ENCODE assay signal across 1 cellular context in the genomic region with DNA sequence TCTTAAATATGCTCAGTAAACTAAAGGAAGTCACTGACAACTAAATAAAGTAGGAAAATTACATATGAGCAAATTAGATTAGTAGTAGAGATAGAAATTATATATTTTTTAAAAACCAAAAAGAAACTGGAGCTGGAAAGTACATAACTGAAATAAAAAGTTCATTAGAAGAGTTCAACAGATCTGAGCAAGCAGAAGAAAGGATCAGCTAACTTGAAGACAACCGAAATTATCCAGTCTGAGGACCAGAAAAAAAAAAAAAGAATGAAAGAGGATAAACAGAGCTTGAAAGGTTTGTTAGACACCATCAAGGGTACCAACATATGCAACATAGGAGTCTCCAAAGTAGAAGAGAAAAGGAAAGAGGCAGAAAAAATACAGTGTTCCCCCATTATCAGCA. TPM values are rescaled to one million over a fixed set of nuclear protein-coding genes. Genes with fewer than 3 reads are reported as not detected.
"Had no signal": no experiment of that assay in that cellular context is flagged by ENCODE, and none has a peak within 500 bp of the region (broad histone marks: within the 10 kb centered on the region; RNA-seq: fewer than 3 reads in every experiment).

No MANE protein-coding gene starts in this region.

RNA-seq across cellular contexts. Expression of gene TPPP, which starts 26.2 kb away (rescaled TPM):
- polyA plus RNA-seq: IgD-negative memory B cell had no signal
